8 cellular contexts compared by ENCODE assay signal in genomic region chr18:9109523-9109922, GRCh38. TPM values are rescaled to one million over a fixed set of nuclear protein-coding genes. Genes with fewer than 3 reads are reported as not detected.
A peak's percentile ranks its signal among the peaks of the same experiment; 100 is the strongest.
DNase-seq lines count a peak whose midpoint lies in the region; ATAC-seq and TF ChIP-seq lines count a peak whose summit lies in the region.
"Had no signal": no experiment of that assay in that cellular context is flagged by ENCODE, and none has a peak within 500 bp of the region (broad histone marks: within the 10 kb centered on the region; RNA-seq: fewer than 3 reads in every experiment).

No MANE protein-coding gene starts in this region.

- DNase-seq in WTC11 (ENCODE audit: low spot score) (no peak), fibroblast of the aortic adventitia (ENCODE audit: low read depth) (peak; percentile 71), occipital lobe (lab: John Stamatoyannopoulos, UW) (no peak), A673 (ENCODE audit: low spot score) (no peak)
- DNase-seq in stimulated activated effector memory CD8-positive, alpha-beta T cell treated with anti-CD3 and anti-CD28 coated beads, Interleukin-12 subunit alpha, Interleukin-12 subunit beta, amount 100 ng/mL, for 72 hours (ENCODE audit: low spot score in 2 of 2), result no peak
- DNase-seq: cerebellar nuclear complex had no signal

- H3K9me3 ChIP-seq in HUES48 (ENCODE audit: control insufficient read depth, insufficient read depth, low read length) (no peaks in the 10 kb centered on the region), A673 (ENCODE audit: low read depth, low read length, poor library complexity, severe bottlenecking) (no peaks in the 10 kb centered on the region)

- no peaks in the 10 kb centered on the region for H3K27me3 ChIP-seq in HUES48 (ENCODE audit: control insufficient read depth, insufficient read depth, low read length)
- H3K27me3 ChIP-seq in A673 (replicated peaks; ENCODE audit: insufficient read depth, low read depth, low read length, poor library complexity), result no peaks in the 10 kb centered on the region

- no peaks in the 10 kb centered on the region for H3K9me3 Mint-ChIP-seq in WTC11
- H3K9me3 Mint-ChIP-seq in stimulated activated effector memory CD8-positive, alpha-beta T cell treated with anti-CD3 and anti-CD28 coated beads, Interleukin-12 subunit alpha, Interleukin-12 subunit beta, amount 100 ng/mL, for 72 hours, result no peaks in the 10 kb centered on the region

- BruUV-seq in A673 (replicated peaks; lab: Mats Ljungman, UMichigan), result no TSS peak

- CTCF ChIA-PET in WTC11 (lab: Charles Lee) (interaction anchor here (1.2 to 1.5 kb wide), 2 partner anchors 38 to 413 kb away, joined by 3 read pairs; no protein-coding TSS in a partner anchor), A673 (lab: Charles Lee) (no interaction called here)

- intact Hi-C loops in A673 (cut with micrococcal nuclease; ENCODE audit: unreplicated experiment), result no loop called here

- POLR2A ChIA-PET in WTC11 (lab: Charles Lee), result no interaction called here
- POLR2A ChIA-PET in A673 (lab: Charles Lee; ENCODE audit: low non-redundant PET), result no interaction called here

- no peaks in the 10 kb centered on the region for H3K27me3 Mint-ChIP-seq in WTC11 (ENCODE audit: low read depth)

- peak overlapping the region; percentile 86 for H3K27ac Mint-ChIP-seq in WTC11
- H3K27ac Mint-ChIP-seq in stimulated activated effector memory CD8-positive, alpha-beta T cell treated with anti-CD3 and anti-CD28 coated beads, Interleukin-12 subunit alpha, Interleukin-12 subunit beta, amount 100 ng/mL, for 72 hours, result peak overlapping the region; percentile 69

- peak; percentile 27; the same call in 1 of the 2 replicates for ATAC-seq in WTC11
- ATAC-seq in stimulated activated effector memory CD8-positive, alpha-beta T cell treated with anti-CD3 and anti-CD28 coated beads, Interleukin-12 subunit alpha, Interleukin-12 subunit beta, amount 100 ng/mL, for 72 hours, result peak; percentile 46
- ATAC-seq in HG03432 (IDR thresholded peaks at IDR 0.05; ENCODE audit: unreplicated experiment), result no peak

- peaks cover 14% of the 10 kb centered on the region for H3K36me3 ChIP-seq in HUES48 (ENCODE audit: control insufficient read depth, insufficient read depth, low read length)
- H3K36me3 ChIP-seq in A673 (ENCODE audit: insufficient read depth, low read length, poor library complexity, severe bottlenecking), result no peaks in the 10 kb centered on the region

- H3K9ac ChIP-seq in HUES48 (ENCODE audit: low read depth, low read length), result no peak overlapping the region

- no peak for TF ChIP-seq CTCF in WTC11 (IDR thresholded peaks at IDR 0.05)
- no peak for TF ChIP-seq CTCF in fibroblast of the aortic adventitia (IDR thresholded peaks at IDR 0.05; ENCODE audit: insufficient read depth, low read length)
- TF ChIP-seq CTCF in A673 (conservative IDR thresholded peaks at IDR 0.05; ENCODE audit: low read depth, low read length), result no peak

- H3K27ac ChIP-seq in HUES48 (ENCODE audit: low read depth, low read length) (peak overlapping the region; percentile 9), A673 (ENCODE audit: low read depth, low read length, poor library complexity, severe bottlenecking) (no peak overlapping the region)

- peak overlapping the region; percentile 21; the same call in 1 of the 2 replicates for H3K4me3 ChIP-seq in HUES48 (ENCODE audit: low read depth, low read length)
- H3K4me3 ChIP-seq in fibroblast of the aortic adventitia (ENCODE audit: low read depth, low read length), result no peak overlapping the region
- no peak overlapping the region for H3K4me3 ChIP-seq in A673 (ENCODE audit: low read depth, low read length, poor library complexity, severe bottlenecking)

- H3K4me3 Mint-ChIP-seq in WTC11, result peak overlapping the region; percentile 26; the same call in 1 of the 2 replicates
- peak overlapping the region; percentile 81 for H3K4me3 Mint-ChIP-seq in stimulated activated effector memory CD8-positive, alpha-beta T cell treated with anti-CD3 and anti-CD28 coated beads, Interleukin-12 subunit alpha, Interleukin-12 subunit beta, amount 100 ng/mL, for 72 hours

- H3K36me3 Mint-ChIP-seq in WTC11, result peaks cover 7% of the 10 kb centered on the region
- peaks cover 100% of the 10 kb centered on the region for H3K36me3 Mint-ChIP-seq in stimulated activated effector memory CD8-positive, alpha-beta T cell treated with anti-CD3 and anti-CD28 coated beads, Interleukin-12 subunit alpha, Interleukin-12 subunit beta, amount 100 ng/mL, for 72 hours

- peaks cover 67% of the 10 kb centered on the region for H3K4me1 Mint-ChIP-seq in WTC11
- H3K4me1 Mint-ChIP-seq in stimulated activated effector memory CD8-positive, alpha-beta T cell treated with anti-CD3 and anti-CD28 coated beads, Interleukin-12 subunit alpha, Interleukin-12 subunit beta, amount 100 ng/mL, for 72 hours, result peaks cover 77% of the 10 kb centered on the region

- peaks cover 64% of the 10 kb centered on the region for H3K4me1 ChIP-seq in HUES48 (ENCODE audit: control insufficient read depth, insufficient read depth, low read length)
- H3K4me1 ChIP-seq in A673 (ENCODE audit: insufficient read depth, low read length, poor library complexity, severe bottlenecking), result peaks cover 22% of the 10 kb centered on the region

TF ChIP-seq in WTC11, 78 proteins besides CTCF, POLR2A, EP300 and RAD21:
- TF ChIP-seq ETV6 (CRISPR knock-in tag; IDR thresholded peaks at IDR 0.05) (no peak), CREB1 (CRISPR knock-in tag; IDR thresholded peaks at IDR 0.05) (no peak), ATF2 (CRISPR knock-in tag; IDR thresholded peaks at IDR 0.05; ENCODE audit: borderline replicate concordance, low read depth) (no peak), IRF2 (CRISPR knock-in tag; IDR thresholded peaks at IDR 0.05; ENCODE audit: borderline replicate concordance, low read depth) (no peak), ZNF512 (CRISPR knock-in tag; IDR thresholded peaks at IDR 0.05; ENCODE audit: borderline replicate concordance) (no peak), ZNF232 (CRISPR knock-in tag; IDR thresholded peaks at IDR 0.05) (no peak), E2F4 (CRISPR knock-in tag; IDR thresholded peaks at IDR 0.05; ENCODE audit: borderline replicate concordance, low read depth) (no peak), IRF1 (CRISPR knock-in tag; IDR thresholded peaks at IDR 0.05) (no peak), HMGA2 (CRISPR knock-in tag; IDR thresholded peaks at IDR 0.05) (no peak), ZNF671 (CRISPR knock-in tag; IDR thresholded peaks at IDR 0.05) (no peak), GTF2I (CRISPR knock-in tag; conservative IDR thresholded peaks at IDR 0.05) (no peak), FOXJ3 (CRISPR knock-in tag; IDR thresholded peaks at IDR 0.05; ENCODE audit: borderline replicate concordance) (no peak)

RNA-seq across cellular contexts. Expression of gene NDUFV2, which starts 7.0 kb away (rescaled TPM):
- 165 to 192 TPM (median 167 TPM) in 3 replicates for total RNA-seq in WTC11 (2021)
- total RNA-seq in fibroblast of the aortic adventitia (ENCODE audit: low replicate concordance), result 135 and 137 TPM in 2 replicates
- total RNA-seq in occipital lobe, result 95.1 TPM
- 154 and 161 TPM in 2 replicates for total RNA-seq in A673 (2021)

RNA-seq across cellular contexts. Expression of gene ANKRD12, which starts 27.1 kb away (rescaled TPM):
- 42.2 to 44.7 TPM (median 43.4 TPM) in 3 replicates for total RNA-seq in WTC11 (2021)
- total RNA-seq in fibroblast of the aortic adventitia (ENCODE audit: low replicate concordance), result 35.3 and 66.2 TPM in 2 replicates
- 186 TPM for total RNA-seq in occipital lobe
- total RNA-seq in A673 (2021), result 23.7 and 24.2 TPM in 2 replicates
